In genomic region chr14:77076118-77076631, GRCh38 we compare ENCODE assay signal across 11 cellular contexts. TPM values are rescaled to one million over a fixed set of nuclear protein-coding genes. Genes with fewer than 3 reads are reported as not detected.
DNase-seq lines count a peak whose midpoint lies in the region; ATAC-seq, FAIRE-seq and TF ChIP-seq lines count a peak whose summit lies in the region.
"Had no signal": no experiment of that assay in that cellular context is flagged by ENCODE, and none has a peak within 500 bp of the region (broad histone marks: within the 10 kb centered on the region; RNA-seq: fewer than 3 reads in every experiment).

No MANE protein-coding gene starts in this region.

- no peak for FAIRE-seq in A549 (lab: Jason Lieb, UNC)

- H3K9me3 Mint-ChIP-seq in activated naive CD8-positive, alpha-beta T cell treated with anti-CD3 and anti-CD28 coated beads for 36 hours, result peaks cover 2% of the 10 kb centered on the region

- no peak for TF ChIP-seq POLR2A in A549 (IDR thresholded peaks at IDR 0.05; ENCODE audit: low read length)
- TF ChIP-seq POLR2A in ovary (IDR thresholded peaks at IDR 0.05), result peak; percentile 33

- H3K9me3 ChIP-seq in A549, result no peaks in the 10 kb centered on the region; the same call in 2 of the 3 replicates
- peaks cover 0 to 5% of the 10 kb centered on the region in 2 donors for H3K9me3 ChIP-seq in ascending aorta
- no peaks in the 10 kb centered on the region for H3K9me3 ChIP-seq in ovary

- intact Hi-C loops in ascending aorta (cut with DNase I) (no loop called here), left cardiac atrium (cut with DNase I) (no loop called here), ovary (cut with DNase I) (no loop called here)

- H3K27ac ChIP-seq in A549 (peak overlapping the region in 1 of 2 experiments; percentile 22; a peak in 1 of 6 replicates), ascending aorta (peak overlapping the region; percentile 62 to 66), ovary (peak overlapping the region in 1 of 2 donors; percentile 19)
- H3K27ac ChIP-seq: foreskin keratinocyte had no signal

- H3K27ac Mint-ChIP-seq in activated naive CD8-positive, alpha-beta T cell treated with anti-CD3 and anti-CD28 coated beads for 36 hours, result no peak overlapping the region
- H3K27ac Mint-ChIP-seq: activated CD4-positive, alpha-beta memory T cell treated with anti-CD3 and anti-CD28 coated beads, Interleukin-2, amount 10 ng/mL, durations not matched to agents 7 days and 5 days had no signal

- H3K4me1 ChIP-seq in A549, result peaks cover 16% of the 10 kb centered on the region
- H3K4me1 ChIP-seq in ascending aorta, result peaks cover 0 to 7% of the 10 kb centered on the region in 2 donors
- peaks cover 8% of the 10 kb centered on the region for H3K4me1 ChIP-seq in ovary (ENCODE audit: insufficient read depth)
- H3K4me1 ChIP-seq: foreskin keratinocyte had no signal

- TF ChIP-seq CTCF in A549 (IDR thresholded peaks at IDR 0.05) (no peak), ascending aorta (IDR thresholded peaks at IDR 0.05) (no peak), ovary (IDR thresholded peaks at IDR 0.05) (no peak)

- no peak for ATAC-seq in A549
- ATAC-seq in left cardiac atrium, result peak; percentile 91 to 92
- ATAC-seq: foreskin keratinocyte had no signal

- CTCF ChIA-PET in A549 (lab: Yijun Ruan, JAX), result interaction anchor here (1.6 to 34.2 kb wide), 6 partner anchors 8 to 200 kb away, joined by 6 to 1600 read pairs (median 291); no protein-coding TSS in a partner anchor

- no peaks in the 10 kb centered on the region for H3K4me1 Mint-ChIP-seq in activated naive CD8-positive, alpha-beta T cell treated with anti-CD3 and anti-CD28 coated beads for 36 hours
- H3K4me1 Mint-ChIP-seq: activated CD4-positive, alpha-beta memory T cell treated with anti-CD3 and anti-CD28 coated beads, Interleukin-2, amount 10 ng/mL, durations not matched to agents 7 days and 5 days had no signal

- H3K36me3 Mint-ChIP-seq in activated naive CD8-positive, alpha-beta T cell treated with anti-CD3 and anti-CD28 coated beads for 36 hours, result no peaks in the 10 kb centered on the region

- WGBS in A549 (ENCODE audit: missing lambda C conversion rate), result 56% methylated on average over 10 of the region's 10 CpGs
- WGBS in ovary, 3 donors, result 6 to 16% (median 8%) methylated on average over 10 of the region's 10 CpGs

- peak overlapping the region; percentile 11 for H3K4me2 ChIP-seq in A549

- no peaks in the 10 kb centered on the region for H3K27me3 ChIP-seq in ascending aorta
- H3K27me3 ChIP-seq in ovary, result no peaks in the 10 kb centered on the region
- H3K27me3 ChIP-seq: foreskin keratinocyte had no signal

- H3K36me3 ChIP-seq in ascending aorta (no peaks in the 10 kb centered on the region), ovary (no peaks in the 10 kb centered on the region)

- H3K27me3 Mint-ChIP-seq in activated naive CD8-positive, alpha-beta T cell treated with anti-CD3 and anti-CD28 coated beads for 36 hours, result no peaks in the 10 kb centered on the region

- no peak for TF ChIP-seq RAD21 in A549 (conservative IDR thresholded peaks at IDR 0.05 in 1 of 2, IDR thresholded peaks at IDR 0.05 in 1 of 2)

- DNase-seq in A549 (ENCODE audit: low read depth in 1 of 2, low spot score in 1 of 2) (no peak), ascending aorta (ENCODE audit: low spot score in 2 of 2) (peak; percentile 43 to 87), left cardiac atrium (peak; percentile 85), ovary (peak in 2 of 5 donors; percentile 70 to 86), mucosa of gallbladder (ENCODE audit: low spot score) (no peak), retina (no peak)
- no peak for DNase-seq in activated naive CD8-positive, alpha-beta T cell treated with anti-CD3 and anti-CD28 coated beads for 36 hours
- DNase-seq in NK-92 treated with Interleukin-12 subunit alpha and Interleukin-12 subunit beta, amount 100 ng/mL, for 24 hours (lab: John Stamatoyannopoulos, UW), result no peak
- DNase-seq: ACHN; activated CD4-positive, alpha-beta memory T cell treated with anti-CD3 and anti-CD28 coated beads, Interleukin-2, amount 10 ng/mL, durations not matched to agents 7 days and 5 days; foreskin keratinocyte had no signal

- no peak overlapping the region for H3K4me3 ChIP-seq in A549
- peak overlapping the region in 1 of 2 donors; percentile 16 for H3K4me3 ChIP-seq in ascending aorta
- peak overlapping the region; percentile 35 for H3K4me3 ChIP-seq in ovary

- POLR2A ChIA-PET in A549 (lab: Yijun Ruan, JAX), result interaction anchor here (1.0 kb wide), 1 partner anchor 22 kb away, joined by 3 read pairs; the partner anchor contains the start of gene CIPC

- TF ChIP-seq EP300 in A549 (IDR thresholded peaks at IDR 0.05) (no peak), ovary (IDR thresholded peaks at IDR 0.05) (peak; percentile 86)

- no peak overlapping the region for H3K4me3 Mint-ChIP-seq in activated naive CD8-positive, alpha-beta T cell treated with anti-CD3 and anti-CD28 coated beads for 36 hours
- H3K4me3 Mint-ChIP-seq: activated CD4-positive, alpha-beta memory T cell treated with anti-CD3 and anti-CD28 coated beads, Interleukin-2, amount 10 ng/mL, durations not matched to agents 7 days and 5 days had no signal

TF ChIP-seq in A549, 52 proteins besides CTCF, POLR2A, EP300 and RAD21:
- TF ChIP-seq CHD2 (IDR thresholded peaks at IDR 0.05; ENCODE audit: low read length, partially characterized antibody) (no peak), USF2 (IDR thresholded peaks at IDR 0.05) (no peak), RNF2 (IDR thresholded peaks at IDR 0.05; ENCODE audit: borderline replicate concordance, low read depth) (no peak), KDM1A (IDR thresholded peaks at IDR 0.05; ENCODE audit: low read depth) (no peak), HEYL (CRISPR knock-in tag; IDR thresholded peaks at IDR 0.05) (no peak), FOXS1 (CRISPR knock-in tag; IDR thresholded peaks at IDR 0.05) (no peak), KDM5A (IDR thresholded peaks at IDR 0.05) (no peak), REST (IDR thresholded peaks at IDR 0.05) (no peak), MAZ (IDR thresholded peaks at IDR 0.05; ENCODE audit: borderline replicate concordance, low read depth, low read length) (no peak), RARB (CRISPR knock-in tag; IDR thresholded peaks at IDR 0.05) (no peak)

RNA-seq across cellular contexts. Expression of gene CIPC, which starts 21.9 kb away (rescaled TPM):
- polyA plus RNA-seq in A549 (2011; rRNA removed), result 13.9 and 15.2 TPM in 2 replicates
- 5.2 and 7.2 TPM in 2 replicates for polyA plus RNA-seq in A549 (2012; cell fraction: cytosol; rRNA removed)
- 3.9 and 5.1 TPM in 2 replicates for polyA plus RNA-seq in A549 (2012; cell fraction: nucleus; rRNA removed)
- polyA plus RNA-seq in A549 (2017; fragmentation: RNase III; extraction: RNeasy Plus Mini Kit Qiagen cat#74134 plus additional on column Dnase treatment), result 8.9 to 9.6 TPM (median 8.9 TPM) in 3 replicates
- 12.4 and 15.7 TPM in 2 replicates for polyA minus RNA-seq in A549 (2011; rRNA and poly(A)+ RNA removed)
- 5.0 TPM for total RNA-seq in ascending aorta
- 10 to 100 TPM; 56.2 to 57.6 TPM for total RNA-seq in left cardiac atrium
- total RNA-seq in ovary, result 10 to 100 TPM; 13.7 to 32.4 (median 22.2) TPM
- polyA plus RNA-seq in ovary, result 10 to 100 TPM in 1 of 2 donors, 1 to 10 TPM in 1; 7.0 to 10.4 TPM
- total RNA-seq in activated naive CD8-positive, alpha-beta T cell treated with anti-CD3 and anti-CD28 coated beads for 36 hours, result 10 to 100 TPM; 10.8 to 12.2 TPM
- total RNA-seq in mucosa of gallbladder, result 31.2 TPM

RNA-seq across cellular contexts. Expression of gene IRF2BPL, which starts 47.7 kb away (rescaled TPM):
- polyA plus RNA-seq in A549 (2011; rRNA removed), result 12.5 and 18.1 TPM in 2 replicates
- polyA plus RNA-seq in A549 (2012; cell fraction: cytosol; rRNA removed), result 15.1 and 25.7 TPM in 2 replicates
- 25.5 and 31.5 TPM in 2 replicates for polyA plus RNA-seq in A549 (2012; cell fraction: nucleus; rRNA removed)
- 20.1 to 31.0 TPM (median 28.3 TPM) in 3 replicates for polyA plus RNA-seq in A549 (2017; fragmentation: RNase III; extraction: RNeasy Plus Mini Kit Qiagen cat#74134 plus additional on column Dnase treatment)
- polyA minus RNA-seq in A549 (2011; rRNA and poly(A)+ RNA removed), result 11.5 and 15.0 TPM in 2 replicates
- 68.1 TPM for total RNA-seq in ascending aorta
- total RNA-seq in left cardiac atrium, result 10 to 100 TPM; 41.4 to 47.5 TPM
- 100 to 1,000 TPM in 2 of 7 donors, 10 to 100 TPM in 5; 52.2 to 126 (median 78.4) TPM for total RNA-seq in ovary
- 10 to 100 TPM; 14.1 to 35.0 TPM for polyA plus RNA-seq in ovary
- total RNA-seq in activated naive CD8-positive, alpha-beta T cell treated with anti-CD3 and anti-CD28 coated beads for 36 hours, result 10 to 100 TPM; 34.8 to 36.2 TPM
- 70.9 TPM for total RNA-seq in mucosa of gallbladder

Comparison
In these comparisons a context has a peak if more than half of its experiments do, and no peak if none do; other contexts are left out.
1. ATAC-seq: peak in left cardiac atrium (2 of 2); none in A549 (0 of 2).
2. DNase-seq: peak in ascending aorta (2 of 2) and left cardiac atrium (single experiment); none in A549 (0 of 2), activated naive CD8-positive, alpha-beta T cell treated with anti-CD3 and anti-CD28 coated beads for 36 hours (single experiment), NK-92 treated with Interleukin-12 subunit alpha and Interleukin-12 subunit beta, amount 100 ng/mL, for 24 hours (single experiment), mucosa of gallbladder (single experiment) and retina (single experiment).